29 cellular contexts compared by ENCODE assay signal in genomic region chr1:107707111-107707510, GRCh38.
"Had no signal": no experiment of that assay in that cellular context is flagged by ENCODE, and none has a peak within 500 bp of the region (broad histone marks: within the 10 kb centered on the region; RNA-seq: fewer than 3 reads in every experiment).

No MANE protein-coding gene starts in this region.

- H3K4me3 ChIP-seq: esophagus muscularis mucosa, gastrocnemius medialis, heart left ventricle had no signal

- H3K27me3 ChIP-seq: esophagus muscularis mucosa, foreskin keratinocyte, gastrocnemius medialis, heart left ventricle had no signal

- DNase-seq: activated B cell treated with CpG ODN at 0.5 μM for 24 hours; activated CD4-positive, alpha-beta T cell treated with anti-CD3 and anti-CD28 coated beads for 48 hours; activated CD4-positive, alpha-beta T cell treated with anti-CD3 and anti-CD28 coated beads, Interleukin-2, amount 50 U/mL, for 1 hour; activated CD4-positive, alpha-beta T cell treated with anti-CD3 and anti-CD28 coated beads, Interleukin-2, amount 50 U/mL, for 48 hours; activated CD8-positive, alpha-beta memory T cell treated with anti-CD3 and anti-CD28 coated beads for 24 hours; activated CD8-positive, alpha-beta T cell treated with anti-CD3 and anti-CD28 coated beads for 36 hours; activated effector memory CD4-positive, alpha-beta T cell treated with Interleukin-2 at 50 U/mL for 16 hours; activated gamma-delta T cell treated with Interleukin-2 at 50 U/mL for 16 hours; activated naive CD4-positive, alpha-beta T cell treated with anti-CD3 and anti-CD28 coated beads, Interleukin-2, amount 50 U/mL, for 16 hours; activated naive CD4-positive, alpha-beta T cell treated with Interleukin-2 at 50 U/mL for 16 hours; activated T-cell treated with anti-CD3 and anti-CD28 coated beads, Interleukin-2, amount 50 U/mL, for 4 hours; amniotic stem cell; anterior cingulate cortex; caudate nucleus; cortex of kidney; dermis blood vessel endothelial cell; effector CD4-positive, alpha-beta T cell; effector memory CD8-positive, alpha-beta T cell; erythroblast; foreskin keratinocyte; gastrocnemius medialis; glutamatergic neuron; heart left ventricle; T-helper 17 cell; T1000; WERI-Rb-1 had no signal

- ATAC-seq: activated CD4-positive, CD25-positive, alpha-beta regulatory T cell treated with anti-CD3 and anti-CD28 coated beads, Interleukin-2, amount 50 U/mL, for 24 hours; activated CD8-positive, alpha-beta T cell treated with anti-CD3 and anti-CD28 coated beads for 36 hours; activated T-cell treated with anti-CD3 and anti-CD28 coated beads, Interleukin-2, amount 50 U/mL, for 4 hours; activated T-helper 17 cell treated with anti-CD3 and anti-CD28 coated beads, Interleukin-2, amount 50 U/mL, for 72 hours; effector memory CD8-positive, alpha-beta T cell; foreskin keratinocyte; gastrocnemius medialis; heart left ventricle; T-helper 17 cell had no signal

- H3K4me1 ChIP-seq: esophagus muscularis mucosa, foreskin keratinocyte, gastrocnemius medialis, heart left ventricle had no signal

- H3K27ac ChIP-seq: esophagus muscularis mucosa, foreskin keratinocyte, gastrocnemius medialis, heart left ventricle, WERI-Rb-1 had no signal

- H3K36me3 ChIP-seq: esophagus muscularis mucosa, gastrocnemius medialis, WERI-Rb-1 had no signal

- H3K9me3 ChIP-seq: gastrocnemius medialis had no signal
